Comparison of ENCODE assay signal across 15 cellular contexts in genomic region chr2:72931280-72931910, GRCh38. TPM values are rescaled to one million over a fixed set of nuclear protein-coding genes. Genes with fewer than 3 reads are reported as not detected.
DNase-seq lines count a peak whose midpoint lies in the region; ATAC-seq and TF ChIP-seq lines count a peak whose summit lies in the region.
"Had no signal": no experiment of that assay in that cellular context is flagged by ENCODE, and none has a peak within 500 bp of the region (broad histone marks: within the 10 kb centered on the region; RNA-seq: fewer than 3 reads in every experiment).

No MANE protein-coding gene starts in this region.

- H3K4me3 ChIP-seq in right cardiac atrium (ENCODE audit: low read length) (no peak overlapping the region), right atrium auricular region (no peak overlapping the region), fibroblast of mammary gland (ENCODE audit: control insufficient read depth, low read depth, low read length) (no peak overlapping the region), suprapubic skin (no peak overlapping the region)
- H3K4me3 ChIP-seq: hepatocyte, SJSA1 had no signal

- 92% methylated on average over 14 of the region's 14 CpGs for WGBS in right cardiac atrium
- 84% methylated on average over 8 of the region's 14 CpGs for WGBS in suprapubic skin

- H3K36me3 ChIP-seq in right atrium auricular region (no peaks in the 10 kb centered on the region), suprapubic skin (no peaks in the 10 kb centered on the region)
- H3K36me3 ChIP-seq: SJSA1 had no signal

- H3K9me3 ChIP-seq in right cardiac atrium (ENCODE audit: control insufficient read depth, low read length) (no peaks in the 10 kb centered on the region), right atrium auricular region (no peaks in the 10 kb centered on the region), suprapubic skin (no peaks in the 10 kb centered on the region)
- H3K9me3 ChIP-seq: SJSA1 had no signal

- H3K4me1 ChIP-seq in right cardiac atrium (ENCODE audit: control insufficient read depth, insufficient read depth, low read length) (no peaks in the 10 kb centered on the region), right atrium auricular region (no peaks in the 10 kb centered on the region), suprapubic skin (peaks cover under 1% of the 10 kb centered on the region)
- H3K4me1 ChIP-seq: SJSA1 had no signal

- TF ChIP-seq POLR2A in suprapubic skin (IDR thresholded peaks at IDR 0.05): no peak

- no peak for TF ChIP-seq CTCF in right atrium auricular region (IDR thresholded peaks at IDR 0.05)
- no peak for TF ChIP-seq CTCF in fibroblast of mammary gland (conservative IDR thresholded peaks at IDR 0.05; ENCODE audit: control insufficient read depth, insufficient read depth, low read depth, low read length)
- no peak for TF ChIP-seq CTCF in suprapubic skin (IDR thresholded peaks at IDR 0.05)

- no peak for TF ChIP-seq EP300 in suprapubic skin (IDR thresholded peaks at IDR 0.05)

- DNase-seq in right cardiac atrium (peak; percentile 2 to 35 (median 24)), right atrium auricular region (ENCODE audit: low spot score) (no peak), NCI-H226 (peak; percentile 45), fibroblast of mammary gland (ENCODE audit: low read depth) (peak; percentile 51), suprapubic skin (ENCODE audit: low spot score in 2 of 2) (peak; percentile 48 to 63), NOMO-1 treated with DMSO at 0.1 percent for 48 hours (lab: John Stamatoyannopoulos, UW; ENCODE audit: unreplicated experiment) (no peak)
- DNase-seq: activated CD4-positive, alpha-beta T cell treated with anti-CD3 and anti-CD28 coated beads for 4 hours; Kasumi-1 had no signal

- H3K27me3 ChIP-seq in right cardiac atrium (ENCODE audit: control insufficient read depth, insufficient read depth) (no peaks in the 10 kb centered on the region), right atrium auricular region (peaks cover 0 to 5% of the 10 kb centered on the region in 2 donors), suprapubic skin (peaks cover 54% of the 10 kb centered on the region)

- intact Hi-C loops in right cardiac atrium (cut with DNase I): no loop called here

- ATAC-seq in right cardiac atrium: no peak
- ATAC-seq in GM21737 (IDR thresholded peaks at IDR 0.05; ENCODE audit: unreplicated experiment): no peak
- ATAC-seq in HG03025 (IDR thresholded peaks at IDR 0.05; ENCODE audit: low FRiP score, unreplicated experiment): no peak

- H3K27ac ChIP-seq in right cardiac atrium (ENCODE audit: low read length) (no peak overlapping the region), right atrium auricular region (no peak overlapping the region), suprapubic skin (no peak overlapping the region)
- H3K27ac ChIP-seq: hepatocyte, SJSA1 had no signal

RNA-seq across cellular contexts. Expression of gene EMX1, which starts 14.1 kb away (rescaled TPM):
- total RNA-seq in right cardiac atrium (not detected), right atrium auricular region (under 1 TPM in 1 of 2 donors, not detected in 1; 0.31 TPM), suprapubic skin (not detected)
- polyA plus RNA-seq in right cardiac atrium: 0.18 TPM
- total RNA-seq: CD4-positive, alpha-beta T cell; NCI-H460; SJSA1; skeletal muscle tissue had no signal

RNA-seq across cellular contexts. Expression of gene SPR, which starts 44.2 kb away (rescaled TPM):
- total RNA-seq in right cardiac atrium (10 to 100 TPM; 35.9 to 56.3 (median 44.3) TPM), right atrium auricular region (10 to 100 TPM; 34.5 to 47.8 TPM), suprapubic skin (10 to 100 TPM; 11.9 to 14.2 (median 14.1) TPM)
- 50.3 TPM for polyA plus RNA-seq in right cardiac atrium
- total RNA-seq: CD4-positive, alpha-beta T cell had no signal

Comparison
In these comparisons a context has a peak if more than half of its experiments do, and no peak if none do; other contexts are left out.
1. DNase-seq: peak in right cardiac atrium (3 of 3), NCI-H226 (single experiment), fibroblast of mammary gland (single experiment) and suprapubic skin (2 of 2); none in right atrium auricular region (single experiment) and NOMO-1 treated with DMSO at 0.1 percent for 48 hours (single experiment).